8 cellular contexts compared by ENCODE assay signal in the genomic region with DNA sequence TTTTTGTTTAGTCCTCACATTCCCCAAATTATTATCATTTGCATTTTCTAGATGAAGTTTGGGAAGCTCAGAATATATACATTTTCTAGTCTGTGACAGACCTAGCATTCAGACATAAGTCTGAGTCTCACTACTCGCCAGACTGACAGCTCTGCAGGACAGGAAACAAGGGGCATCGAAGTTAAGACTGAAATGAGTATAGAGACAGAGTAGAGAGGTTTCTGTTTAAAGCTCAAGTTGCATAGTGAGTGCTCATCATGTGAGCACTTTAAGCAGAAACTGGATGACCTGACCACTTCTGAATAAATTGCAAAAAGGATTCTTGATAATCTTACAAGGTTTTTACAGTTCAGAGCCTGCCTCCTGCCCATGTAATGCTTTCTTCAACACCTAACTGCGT. TPM values are rescaled to one million over a fixed set of nuclear protein-coding genes. Genes with fewer than 3 reads are reported as not detected.
A peak's percentile ranks its signal among the peaks of the same experiment; 100 is the strongest.
DNase-seq lines count a peak whose midpoint lies in the region; ATAC-seq and TF ChIP-seq lines count a peak whose summit lies in the region.

No MANE protein-coding gene starts in this region.

- H3K9me3 ChIP-seq in KOPT-K1 (ENCODE audit: insufficient read depth, low read length, poor library complexity, severe bottlenecking) (no peaks in the 10 kb centered on the region), body of pancreas (no peaks in the 10 kb centered on the region)

- peaks cover 54% of the 10 kb centered on the region for H3K4me1 ChIP-seq in body of pancreas
- H3K4me1 ChIP-seq in mesendoderm (ENCODE audit: control insufficient read depth, low read depth, low read length): no peaks in the 10 kb centered on the region

- no peak overlapping the region for H3K18ac ChIP-seq in mesendoderm (ENCODE audit: low read length)

- no peak for TF ChIP-seq CTCF in body of pancreas (IDR thresholded peaks at IDR 0.05)

- 14 to 17% methylated on average over 3 of the region's 3 CpGs for WGBS in body of pancreas, 2 donors
- no CpG with 5 or more reads among the region's 3 CpGs for WGBS in mesendoderm (ENCODE audit: extremely low coverage, insufficient coverage, low lambda C conversion rate)

- no peak overlapping the region for H4K5ac ChIP-seq in mesendoderm (ENCODE audit: low read length)

- H2AK5ac ChIP-seq in mesendoderm (ENCODE audit: low read length): no peak overlapping the region

- peak overlapping the region; percentile 88 for H3K4me2 ChIP-seq in mesendoderm (ENCODE audit: low read length)

- peak overlapping the region; percentile 91 for H3K56ac ChIP-seq in mesendoderm (ENCODE audit: low read length)

- H2BK120ac ChIP-seq in mesendoderm (ENCODE audit: low read depth, low read length): no peak overlapping the region

- peak overlapping the region; percentile 86 for H3K9ac ChIP-seq in mesendoderm (ENCODE audit: low read length)

- peaks cover 6% of the 10 kb centered on the region for H3K79me1 ChIP-seq in mesendoderm (ENCODE audit: low read length)

- TF ChIP-seq POLR2A in body of pancreas (IDR thresholded peaks at IDR 0.05): no peak

- H3K27ac ChIP-seq in KOPT-K1 (ENCODE audit: low read depth, low read length, poor library complexity, severe bottlenecking) (peak overlapping the region; percentile 95), body of pancreas (peak overlapping the region in 3 of 4 donors; percentile 96 to 99 (median 98)), mesendoderm (ENCODE audit: low read depth, low read length) (no peak overlapping the region)

- H3K36me3 ChIP-seq in KOPT-K1 (ENCODE audit: insufficient read depth, low read length) (no peaks in the 10 kb centered on the region), body of pancreas (replicated peaks in 1 of 2; ENCODE audit: insufficient read depth in 1 of 2, low read depth in 2 of 2) (no peaks in the 10 kb centered on the region), mesendoderm (ENCODE audit: control insufficient read depth, insufficient read depth, low read length) (no peaks in the 10 kb centered on the region)

- no peak overlapping the region for H4K8ac ChIP-seq in mesendoderm (ENCODE audit: low read depth, low read length)

- H3K27me3 ChIP-seq in body of pancreas: no peaks in the 10 kb centered on the region
- H3K27me3 ChIP-seq in mesendoderm (ENCODE audit: insufficient read depth, low read length, poor library complexity): no peaks in the 10 kb centered on the region

- peak overlapping the region; percentile 85 for H3K4me3 ChIP-seq in GM08714 (ENCODE audit: low read length)
- H3K4me3 ChIP-seq in body of pancreas: no peak overlapping the region
- H3K4me3 ChIP-seq in mesendoderm (ENCODE audit: low read length): peak overlapping the region; percentile 68

- no peak for DNase-seq in body of pancreas
- peak; percentile 27 for DNase-seq in mesendoderm
- DNase-seq in MV-4-11 (lab: John Stamatoyannopoulos, UW): no peak
- no peak for DNase-seq in HK-2 (ENCODE audit: unreplicated experiment)

- H2BK15ac ChIP-seq in mesendoderm (replicated peaks; ENCODE audit: low read depth): no peak overlapping the region

- no peak overlapping the region for H2BK5ac ChIP-seq in mesendoderm (ENCODE audit: low read length)

- peak; percentile 48 for ATAC-seq in GM21526 (IDR thresholded peaks at IDR 0.05; ENCODE audit: low FRiP score, unreplicated experiment)
- ATAC-seq in body of pancreas: no peak
- ATAC-seq in HG03469 (IDR thresholded peaks at IDR 0.05; ENCODE audit: unreplicated experiment): no peak

- intact Hi-C loops in body of pancreas (cut with DNase I): no loop called here

- no peak overlapping the region for H3K4ac ChIP-seq in mesendoderm (ENCODE audit: low read depth, low read length)

- H3K79me2 ChIP-seq in mesendoderm (ENCODE audit: control insufficient read depth, insufficient read depth, low read length): peaks cover 34% of the 10 kb centered on the region

- H3K23ac ChIP-seq in mesendoderm (ENCODE audit: low read length): no peak overlapping the region

RNA-seq across cellular contexts. Expression of a gene that starts 1.1 kb away (rescaled TPM):
- 100 to 1,000 TPM; 108 to 127 TPM for total RNA-seq in body of pancreas
- polyA plus RNA-seq in mesendoderm (2013, experiment 1 of 2): 28.9 TPM
- 28.2 TPM for polyA plus RNA-seq in mesendoderm (2013, experiment 2 of 2)

RNA-seq across cellular contexts. Expression of a gene that starts 1.4 kb away (rescaled TPM):
- total RNA-seq in body of pancreas: 100 to 1,000 TPM in 1 of 2 donors, 10 to 100 TPM in 1; 98.3 to 110 TPM
- polyA plus RNA-seq in mesendoderm (2013, experiment 1 of 2): 65.2 TPM
- polyA plus RNA-seq in mesendoderm (2013, experiment 2 of 2): 65.8 TPM

Comparison
In these comparisons a context has a peak if more than half of its experiments do, and no peak if none do; other contexts are left out.
1. H3K4me3 ChIP-seq: peak in GM08714 (single experiment) and mesendoderm (single experiment); none in body of pancreas (0 of 2).